ENCODE assay signal across 9 cellular contexts in the genomic region with DNA sequence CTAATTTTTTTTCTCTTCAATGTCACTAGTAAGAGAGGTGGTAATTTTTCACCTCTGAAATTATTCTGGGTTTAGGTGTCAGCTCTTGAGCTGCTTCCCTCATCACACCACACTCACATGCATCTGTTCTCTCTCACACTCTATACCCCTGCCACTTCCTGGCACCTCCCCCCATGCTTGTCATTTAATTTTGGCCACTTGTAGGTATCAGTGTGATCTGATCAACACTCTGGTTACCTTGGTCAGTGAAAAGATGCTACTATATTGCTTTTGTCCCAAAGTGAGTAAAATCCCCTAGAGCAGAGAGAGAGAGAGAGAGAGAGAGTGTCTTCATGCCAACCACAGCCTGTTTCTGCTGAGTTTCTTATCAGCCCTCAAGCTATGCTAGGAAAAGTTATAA. TPM values are rescaled to one million over a fixed set of nuclear protein-coding genes. Genes with fewer than 3 reads are reported as not detected.
DNase-seq lines count a peak whose midpoint lies in the region; ATAC-seq, FAIRE-seq and TF ChIP-seq lines count a peak whose summit lies in the region.
"Had no signal": no experiment of that assay in that cellular context is flagged by ENCODE, and none has a peak within 500 bp of the region (broad histone marks: within the 10 kb centered on the region; RNA-seq: fewer than 3 reads in every experiment).

No MANE protein-coding gene starts in this region.

- peaks cover 9% of the 10 kb centered on the region for H3K36me3 ChIP-seq in right atrium auricular region
- peaks cover 32% of the 10 kb centered on the region for H3K36me3 ChIP-seq in IMR-90 (ENCODE audit: control insufficient read depth, insufficient read depth, low read length)
- peaks cover 5 to 23% of the 10 kb centered on the region in 2 experiments; a peak in 3 of 4 replicates for H3K36me3 ChIP-seq in GM12878 (ENCODE audit: control insufficient read depth in 2 of 2, insufficient read depth in 2 of 2, low read length in 1 of 2)
- no peaks in the 10 kb centered on the region for H3K36me3 ChIP-seq in thyroid gland

- no peak overlapping the region for H3K4me3 ChIP-seq in right atrium auricular region
- no peak overlapping the region for H3K4me3 ChIP-seq in IMR-90 (ENCODE audit: insufficient read depth, low read depth, low read length)
- no peak overlapping the region for H3K4me3 ChIP-seq in GM12878
- no peak overlapping the region for H3K4me3 ChIP-seq in thyroid gland (replicated peaks in 1 of 3)

- no peak overlapping the region for H4K91ac ChIP-seq in IMR-90 (ENCODE audit: insufficient read depth, low read depth, low read length)

- dilution Hi-C loops in IMR-90 (cut with HindIII; ENCODE audit: low sequenced_read_pairs, unreplicated experiment), result no loop called here

- peaks cover 21 to 58% of the 10 kb centered on the region in 2 experiments for H3K79me1 ChIP-seq in IMR-90 (ENCODE audit: low read depth in 1 of 2, low read length in 2 of 2)

- FAIRE-seq in GM12878 (lab: Jason Lieb, UNC), result peak; percentile 61

- peak; percentile 8 to 67; a peak in 3 of 4 replicates for TF ChIP-seq EP300 in GM12878 (IDR thresholded peaks at IDR 0.05; ENCODE audit: borderline replicate concordance in 1 of 2, control insufficient read depth in 1 of 2, low read depth in 2 of 2, low read length in 2 of 2)

- no peak for TF ChIP-seq POLR2A in IMR-90 (IDR thresholded peaks at IDR 0.05; ENCODE audit: low read depth, low read length)
- no peak for TF ChIP-seq POLR2A in GM12878 (IDR thresholded peaks at IDR 0.05; ENCODE audit: low read depth, low read length)
- TF ChIP-seq POLR2A in thyroid gland (IDR thresholded peaks at IDR 0.05), result no peak

- H3K4me2 ChIP-seq in IMR-90 (ENCODE audit: low read depth, low read length) (no peak overlapping the region), GM12878 (ENCODE audit: control insufficient read depth, insufficient read depth) (peak overlapping the region; percentile 28; the same call in 1 of the 2 replicates)

- H2BK20ac ChIP-seq in IMR-90 (ENCODE audit: low read depth, low read length), result no peak overlapping the region

- intact Hi-C loops in Right ventricle myocardium superior (cut with DNase I), result no loop called here
- intact Hi-C loops in IMR-90 (cut with micrococcal nuclease), result no loop called here
- intact Hi-C loops in GM12878 (cut with micrococcal nuclease; ENCODE audit: unreplicated experiment), result loop anchor here (2.0 to 5.0 kb wide), 3 partner anchors 39 to 212 kb away; no protein-coding TSS in a partner anchor
- intact Hi-C loops in thyroid gland (cut with DNase I), result no loop called here

- CTCF ChIA-PET in IMR-90 (lab: Yijun Ruan, JAX) (no interaction called here), GM12878 (lab: Yijun Ruan, JAX) (interaction anchor here (0.6 to 2.5 kb wide), 8 partner anchors 21 to 209 kb away, joined by 3 to 22 read pairs (median 5); partner anchors contain the start of gene STK17A)

- POLR2A ChIA-PET in IMR-90 (lab: Charles Lee; ENCODE audit: unreplicated experiment) (no interaction called here), GM12878 (lab: Charles Lee) (interaction anchor here (0.6 to 1.6 kb wide), 3 partner anchors 23 to 41 kb away, joined by 3 to 8 read pairs (median 4); no protein-coding TSS in a partner anchor)

- H3K9ac ChIP-seq in IMR-90 (ENCODE audit: low read depth, low read length) (0 out of 2 replicates have a peak overlapping the region, but pooled peaks have one; percentile 40), GM12878 (ENCODE audit: control insufficient read depth, insufficient read depth, low read length) (no peak overlapping the region)

- H4K8ac ChIP-seq in IMR-90 (ENCODE audit: low read depth in 2 of 2, low read length in 2 of 2), result no peak overlapping the region

- H2BK15ac ChIP-seq in IMR-90 (ENCODE audit: low read depth, low read length), result no peak overlapping the region

- H3K14ac ChIP-seq in IMR-90 (replicated peaks; ENCODE audit: low read depth, low read length), result no peak overlapping the region

- peaks cover 53% of the 10 kb centered on the region for H3K79me2 ChIP-seq in GM12878 (ENCODE audit: control insufficient read depth, insufficient read depth, low read length)

- H3K4me1 ChIP-seq in right atrium auricular region (peaks cover 0 to 14% of the 10 kb centered on the region in 2 donors), IMR-90 (ENCODE audit: control insufficient read depth, insufficient read depth, low read length) (peaks cover 7% of the 10 kb centered on the region), GM12878 (ENCODE audit: control insufficient read depth, insufficient read depth, low read length) (peaks cover 28% of the 10 kb centered on the region), thyroid gland (peaks cover 20 to 23% of the 10 kb centered on the region in 2 donors)

- H3K18ac ChIP-seq in IMR-90 (ENCODE audit: low read depth, low read length), result no peak overlapping the region

- no peak overlapping the region for H3K56ac ChIP-seq in IMR-90 (ENCODE audit: extremely low read depth, insufficient read depth, low read length)

- no peak overlapping the region for H3K23ac ChIP-seq in IMR-90 (ENCODE audit: low read depth, low read length)

- H2BK5ac ChIP-seq in IMR-90 (ENCODE audit: low read depth, low read length, poor library complexity, severe bottlenecking), result peak overlapping the region; percentile 54

- H2AFZ ChIP-seq in IMR-90 (replicated peaks; ENCODE audit: low read length, poor library complexity) (no peak overlapping the region), GM12878 (ENCODE audit: control insufficient read depth, low read depth, low read length) (no peak overlapping the region)

- H3K9me1 ChIP-seq in IMR-90 (ENCODE audit: insufficient read depth, low read length), result peaks cover 7% of the 10 kb centered on the region; the same call in 1 of the 2 replicates

- no TSS peak for BruUV-seq in IMR-90 (replicated peaks; lab: Mats Ljungman, UMichigan)
- BruUV-seq in GM12878 (replicated peaks; lab: Mats Ljungman, UMichigan), result no TSS peak

- in situ Hi-C loops in IMR-90 (cut with MboI; ENCODE audit: low sequenced_read_pairs) (no loop called here), GM12878 (cut with MboI) (no loop called here)

- H2AK9ac ChIP-seq in IMR-90 (replicated peaks; ENCODE audit: low read depth, low read length, poor library complexity), result peak overlapping the region; percentile 63

- H3K4ac ChIP-seq in IMR-90 (ENCODE audit: low read depth, low read length), result no peak overlapping the region

- no peaks in the 10 kb centered on the region for H3K9me3 ChIP-seq in right atrium auricular region
- H3K9me3 ChIP-seq in IMR-90 (ENCODE audit: control insufficient read depth, insufficient read depth, low read length), result no peaks in the 10 kb centered on the region
- H3K9me3 ChIP-seq in GM12878 (replicated peaks; ENCODE audit: control insufficient read depth, insufficient read depth, low read length), result no peaks in the 10 kb centered on the region
- H3K9me3 ChIP-seq in thyroid gland, result no peaks in the 10 kb centered on the region

- H4K5ac ChIP-seq in IMR-90 (ENCODE audit: low read depth, low read length), result no peak overlapping the region

- 0 out of 2 replicates have a peak overlapping the region, but pooled peaks have one; percentile 43 for H2AK5ac ChIP-seq in IMR-90 (ENCODE audit: low read depth, low read length)

- no peak overlapping the region for H2BK120ac ChIP-seq in IMR-90 (ENCODE audit: low read depth, low read length)

- peak overlapping the region in 1 of 2 donors; percentile 79 for H3K27ac ChIP-seq in right atrium auricular region
- H3K27ac ChIP-seq in IMR-90 (ENCODE audit: insufficient read depth, low read length), result no peak overlapping the region; the same call in 1 of the 2 replicates
- peak overlapping the region; percentile 25; the same call in 1 of the 2 replicates for H3K27ac ChIP-seq in GM12878 (ENCODE audit: control insufficient read depth, insufficient read depth)
- peak overlapping the region in 2 of 3 donors; percentile 77 to 83 for H3K27ac ChIP-seq in thyroid gland

- TF ChIP-seq RAD21 in IMR-90 (IDR thresholded peaks at IDR 0.05; ENCODE audit: low read length) (no peak), GM12878 (IDR thresholded peaks at IDR 0.05; ENCODE audit: insufficient read depth, low read depth, low read length) (no peak)

- H4K20me1 ChIP-seq in IMR-90 (ENCODE audit: insufficient read depth, low read length) (peaks cover 9% of the 10 kb centered on the region; the same call in 1 of the 2 replicates), GM12878 (ENCODE audit: control insufficient read depth, insufficient read depth) (no peaks in the 10 kb centered on the region; the same call in 1 of the 2 replicates)

- ATAC-seq in Right ventricle myocardium superior (ENCODE audit: poor library complexity) (peak; percentile 47), IMR-90 (ENCODE audit: low read depth) (peak; percentile 18; the same call in 1 of the 2 replicates), GM12878 (peak; percentile 88), GM19467 (IDR thresholded peaks at IDR 0.05; ENCODE audit: unreplicated experiment) (no peak)

- RAD21 ChIA-PET in GM12878 (lab: Charles Lee; ENCODE audit: unreplicated experiment), result interaction anchor here (0.9 to 2.3 kb wide), 7 partner anchors 23 to 75 kb away, joined by 3 to 23 read pairs (median 8); partner anchors contain the start of gene STK17A

- DNase-seq in Right ventricle myocardium superior, result no peak
- DNase-seq in right atrium auricular region (ENCODE audit: low spot score), result no peak
- no peak for DNase-seq in IMR-90
- no peak for DNase-seq in GM12878 (ENCODE audit: low read depth, low spot score)
- no peak for DNase-seq in thyroid gland
- DNase-seq in NCI-H2227 (lab: John Stamatoyannopoulos, UW; ENCODE audit: unreplicated experiment), result no peak
- DNase-seq in DMS79 (lab: John Stamatoyannopoulos, UW), result no peak
- DNase-seq: Calu3 had no signal

- SMC1A ChIA-PET in GM12878 (lab: Charles Lee; ENCODE audit: uncharacterized antibody, unreplicated experiment), result interaction anchor here (0.8 to 10.9 kb wide), 9 partner anchors 11 to 74 kb away, joined by 3 to 146 read pairs (median 7); partner anchors contain the start of gene STK17A

- TF ChIP-seq CTCF in right atrium auricular region (IDR thresholded peaks at IDR 0.05) (no peak), IMR-90 (conservative IDR thresholded peaks at IDR 0.05; ENCODE audit: low read depth, low read length) (no peak), GM12878 (IDR thresholded peaks at IDR 0.05 in 2 of 3, conservative IDR thresholded peaks at IDR 0.05 in 1 of 3; ENCODE audit: control insufficient read depth in 2 of 3, extremely low read depth in 1 of 3, insufficient read depth in 1 of 3, low read depth in 3 of 3, low read length in 3 of 3) (no peak), thyroid gland (IDR thresholded peaks at IDR 0.05) (no peak)

- H3K27me3 ChIP-seq in right atrium auricular region, result no peaks in the 10 kb centered on the region
- no peaks in the 10 kb centered on the region for H3K27me3 ChIP-seq in IMR-90 (ENCODE audit: control insufficient read depth, insufficient read depth, low read length)
- no peaks in the 10 kb centered on the region for H3K27me3 ChIP-seq in GM12878 (replicated peaks in 1 of 2; ENCODE audit: control insufficient read depth in 2 of 2, insufficient read depth in 2 of 2, low read length in 1 of 2)
- H3K27me3 ChIP-seq in thyroid gland, result no peaks in the 10 kb centered on the region

RNA-seq across cellular contexts. Expression of gene STK17A, which starts 42.5 kb away (rescaled TPM):
- total RNA-seq in Right ventricle myocardium superior (23.8 TPM), right atrium auricular region (10 to 100 TPM; 15.6 to 25.9 TPM), IMR-90 (2012; rRNA removed) (50.5 and 81.9 TPM in 2 replicates), GM12878 (2014; rRNA removed) (65.9 and 80.7 TPM in 2 replicates), GM12878 (2014; rRNA removed; fragmentation: Illumina TruSeq; extraction: Trizol) (72.3 and 76.6 TPM in 2 replicates), GM12878 (2021) (60.9 and 65.6 TPM in 2 replicates), thyroid gland (10 to 100 TPM in 3 of 4 donors, 1 to 10 TPM in 1; 7.9 to 22.9 (median 16.4) TPM)
- polyA plus RNA-seq in IMR-90 (2012; rRNA removed) (30.6 and 40.5 TPM in 2 replicates), GM12878 (2011; rRNA removed) (77.4 and 138 TPM in 2 replicates), GM12878 (2014; fragmentation: Illumina TruSeq; extraction: Trizol) (74.9 and 104 TPM in 2 replicates), GM12878 (2014; fragmentation: Nextera tagmentation; extraction: Ambion mirVana) (10 to 100 TPM; 18.5 to 27.6 TPM), GM12878 (2014; rRNA removed) (51.7 and 66.6 TPM in 2 replicates), GM12878 (2016; fragmentation: Nextera tagmentation; extraction: Ambion mirVana) (10 to 100 TPM; 91.0 to 91.6 TPM)
- 8.4 and 11.5 TPM in 2 replicates for polyA plus RNA-seq in IMR-90 (2012; cell fraction: cytosol; rRNA removed)
- 9.1 and 33.6 TPM in 2 replicates for polyA plus RNA-seq in IMR-90 (2012; cell fraction: nucleus; rRNA removed; ENCODE audit: low replicate concordance)
- total RNA-seq in GM12878 (2013; cell fraction: nucleolus; rRNA removed), result 94.4 and 99.8 TPM in 2 replicates
- polyA plus RNA-seq in GM12878 (2011; ENCODE audit: low read depth), result 51.0 TPM
- polyA plus RNA-seq in GM12878 (2011; cell fraction: cytosol; rRNA removed), result 24.4 and 26.9 TPM in 2 replicates
- polyA plus RNA-seq in GM12878 (2011; cell fraction: nucleus; rRNA removed), result 39.7 and 43.6 TPM in 2 replicates
- 60.4 and 72.7 TPM in 2 replicates for polyA plus RNA-seq in GM12878 (2012)
- 21.0 and 30.4 TPM in 2 replicates for polyA minus RNA-seq in GM12878 (2011; rRNA and poly(A)+ RNA removed)
- 16.0 and 19.9 TPM in 2 replicates for polyA minus RNA-seq in GM12878 (2011; cell fraction: cytosol; rRNA and poly(A)+ RNA removed)
- 20.2 and 32.9 TPM in 2 replicates for polyA minus RNA-seq in GM12878 (2011; cell fraction: nucleus; rRNA and poly(A)+ RNA removed)
